ENCODE assay signal across 9 cellular contexts in genomic region chr7:100627238-100627549, GRCh38. TPM values are rescaled to one million over a fixed set of nuclear protein-coding genes. Genes with fewer than 3 reads are reported as not detected.
DNase-seq lines count a peak whose midpoint lies in the region; ATAC-seq, FAIRE-seq and TF ChIP-seq lines count a peak whose summit lies in the region.
"Had no signal": no experiment of that assay in that cellular context is flagged by ENCODE, and none has a peak within 500 bp of the region (broad histone marks: within the 10 kb centered on the region; RNA-seq: fewer than 3 reads in every experiment).

No MANE protein-coding gene starts in this region.

- no peak for TF ChIP-seq POLR2A in IMR-90 (IDR thresholded peaks at IDR 0.05; ENCODE audit: low read depth, low read length)
- no peak for TF ChIP-seq POLR2A in breast epithelium (IDR thresholded peaks at IDR 0.05)

- H4K91ac ChIP-seq in IMR-90 (ENCODE audit: insufficient read depth, low read depth, low read length) = peak overlapping the region; percentile 21; the same call in 1 of the 2 replicates

- dilution Hi-C loops in IMR-90 (cut with HindIII; ENCODE audit: low sequenced_read_pairs, unreplicated experiment) = no loop called here

- H3K4me1 ChIP-seq in IMR-90 (ENCODE audit: control insufficient read depth, insufficient read depth, low read length) (no peaks in the 10 kb centered on the region), breast epithelium (no peaks in the 10 kb centered on the region), kidney (ENCODE audit: control insufficient read depth in 1 of 2, insufficient read depth in 1 of 2, low read depth in 1 of 2, low read length in 2 of 2) (no peaks in the 10 kb centered on the region)

- H3K9me3 ChIP-seq in IMR-90 (ENCODE audit: control insufficient read depth, insufficient read depth, low read length) = no peaks in the 10 kb centered on the region
- H3K9me3 ChIP-seq in neural cell (ENCODE audit: low read length) = no peaks in the 10 kb centered on the region
- H3K9me3 ChIP-seq in breast epithelium = no peaks in the 10 kb centered on the region
- no peaks in the 10 kb centered on the region for H3K9me3 ChIP-seq in kidney (ENCODE audit: control insufficient read depth in 1 of 2, low read length in 2 of 2)

- H3K18ac ChIP-seq in IMR-90 (ENCODE audit: low read depth, low read length) = no peak overlapping the region

- H3K79me2 ChIP-seq in neural cell (replicated peaks; ENCODE audit: insufficient read depth, low read length) = no peaks in the 10 kb centered on the region

- H4K20me1 ChIP-seq in IMR-90 (ENCODE audit: insufficient read depth, low read length) (no peaks in the 10 kb centered on the region), neural cell (ENCODE audit: insufficient read depth) (no peaks in the 10 kb centered on the region)

- H3K36me3 ChIP-seq in IMR-90 (ENCODE audit: control insufficient read depth, insufficient read depth, low read length) (no peaks in the 10 kb centered on the region), neural cell (ENCODE audit: insufficient read depth, low read length) (no peaks in the 10 kb centered on the region), breast epithelium (no peaks in the 10 kb centered on the region), kidney (ENCODE audit: control insufficient read depth in 1 of 2, insufficient read depth in 2 of 2, low read length in 2 of 2) (no peaks in the 10 kb centered on the region)

- no peaks in the 10 kb centered on the region for H3K79me1 ChIP-seq in IMR-90 (ENCODE audit: low read depth in 1 of 2, low read length in 2 of 2)

- TF ChIP-seq CTCF in IMR-90 (conservative IDR thresholded peaks at IDR 0.05; ENCODE audit: low read depth, low read length) (no peak), neural cell (IDR thresholded peaks at IDR 0.05; ENCODE audit: poor library complexity, severe bottlenecking) (no peak), breast epithelium (IDR thresholded peaks at IDR 0.05) (no peak), kidney (IDR thresholded peaks at IDR 0.05; ENCODE audit: borderline replicate concordance, extremely low read depth, insufficient read depth) (no peak)

- H3K27me3 ChIP-seq in IMR-90 (ENCODE audit: control insufficient read depth, insufficient read depth, low read length) = peaks cover 6% of the 10 kb centered on the region; the same call in 1 of the 2 replicates
- peaks cover 6% of the 10 kb centered on the region for H3K27me3 ChIP-seq in neural cell (ENCODE audit: insufficient read depth, low read depth, low read length)
- H3K27me3 ChIP-seq in breast epithelium = no peaks in the 10 kb centered on the region

- no peak for FAIRE-seq in kidney (lab: Jason Lieb, UNC)

- TF ChIP-seq RAD21 in IMR-90 (IDR thresholded peaks at IDR 0.05; ENCODE audit: low read length) (no peak), neural cell (conservative IDR thresholded peaks at IDR 0.05) (no peak)

- DNase-seq in D341Med (ENCODE audit: low spot score) (peak; percentile 35), IMR-90 (no peak), breast epithelium (ENCODE audit: low spot score in 2 of 2) (no peak), NCI-H82 treated with DMSO at 0.1 percent for 48 hours (lab: John Stamatoyannopoulos, UW; ENCODE audit: unreplicated experiment) (no peak), kidney (no peak)

- no peak overlapping the region for H2BK15ac ChIP-seq in IMR-90 (ENCODE audit: low read depth, low read length)

- no peak overlapping the region for H4K8ac ChIP-seq in IMR-90 (ENCODE audit: low read depth in 2 of 2, low read length in 2 of 2)

- no peak overlapping the region for H3K4ac ChIP-seq in IMR-90 (ENCODE audit: low read depth, low read length)

- no peak overlapping the region for H4K5ac ChIP-seq in IMR-90 (ENCODE audit: low read depth, low read length)

- H3K27ac ChIP-seq in IMR-90 (ENCODE audit: insufficient read depth, low read length) (no peak overlapping the region), angular gyrus (ENCODE audit: low read depth, low read length) (peak overlapping the region; percentile 62), neural cell (ENCODE audit: low read length) (no peak overlapping the region), breast epithelium (no peak overlapping the region), kidney (ENCODE audit: low read depth in 2 of 2, low read length in 2 of 2) (no peak overlapping the region)

- H3K23ac ChIP-seq in IMR-90 (ENCODE audit: low read depth, low read length) = no peak overlapping the region

- peaks cover 7% of the 10 kb centered on the region; the same call in 1 of the 2 replicates for H3K9me1 ChIP-seq in IMR-90 (ENCODE audit: insufficient read depth, low read length)

- H2AFZ ChIP-seq in IMR-90 (replicated peaks; ENCODE audit: low read length, poor library complexity) (peak overlapping the region; percentile 89), neural cell (ENCODE audit: low read depth, low read length) (no peak overlapping the region)

- CTCF ChIA-PET in IMR-90 (lab: Yijun Ruan, JAX) = no interaction called here

- H2AK9ac ChIP-seq in IMR-90 (replicated peaks; ENCODE audit: low read depth, low read length, poor library complexity) = peak overlapping the region; percentile 89

- no peaks in the 10 kb centered on the region for H3F3A ChIP-seq in neural cell (ENCODE audit: insufficient read depth, low read length, poor library complexity, severe bottlenecking)

- H2BK120ac ChIP-seq in IMR-90 (ENCODE audit: low read depth, low read length) = no peak overlapping the region

- no peak overlapping the region for H3K56ac ChIP-seq in IMR-90 (ENCODE audit: extremely low read depth, insufficient read depth, low read length)

- intact Hi-C loops in IMR-90 (cut with micrococcal nuclease) = no loop called here
- intact Hi-C loops in breast epithelium (cut with DNase I; ENCODE audit: low total_unique reads) = no loop called here
- intact Hi-C loops in kidney (cut with DNase I) = no loop called here

- H3K9ac ChIP-seq in IMR-90 (ENCODE audit: low read depth, low read length) (no peak overlapping the region), neural cell (ENCODE audit: low read length) (peak overlapping the region; percentile 51), kidney (ENCODE audit: low read length in 2 of 2) (no peak overlapping the region)

- POLR2A ChIA-PET in IMR-90 (lab: Charles Lee; ENCODE audit: unreplicated experiment) = no interaction called here

- in situ Hi-C loops in IMR-90 (cut with MboI; ENCODE audit: low sequenced_read_pairs) = no loop called here

- TF ChIP-seq EP300 in neural cell (conservative IDR thresholded peaks at IDR 0.05; ENCODE audit: poor library complexity, severe bottlenecking) = no peak

- H2BK20ac ChIP-seq in IMR-90 (ENCODE audit: low read depth, low read length) = no peak overlapping the region

- H2BK5ac ChIP-seq in IMR-90 (ENCODE audit: low read depth, low read length, poor library complexity, severe bottlenecking) = no peak overlapping the region

- no peak overlapping the region for H3K4me2 ChIP-seq in IMR-90 (ENCODE audit: low read depth, low read length)
- no peak overlapping the region for H3K4me2 ChIP-seq in neural cell (ENCODE audit: low read length)

- no peak for ATAC-seq in IMR-90 (ENCODE audit: low read depth)

- H3K9me2 ChIP-seq in neural cell (ENCODE audit: insufficient read depth, low read length) = no peaks in the 10 kb centered on the region

- H3K4me3 ChIP-seq in IMR-90 (ENCODE audit: insufficient read depth, low read depth, low read length) = no peak overlapping the region
- peak overlapping the region; percentile 59 for H3K4me3 ChIP-seq in neural cell (ENCODE audit: low read length)
- H3K4me3 ChIP-seq in breast epithelium = no peak overlapping the region
- H3K4me3 ChIP-seq in kidney (ENCODE audit: low read length in 2 of 2) = no peak overlapping the region

- H3K14ac ChIP-seq in IMR-90 (replicated peaks; ENCODE audit: low read depth, low read length) = no peak overlapping the region

- WGBS in IMR-90 (ENCODE audit: extremely low coverage in 2 of 2, insufficient read length in 1 of 2), 2 experiments = 92% methylated on average over 8 of the region's 21 CpGs; no CpG with 5 or more reads in 1 of the 2 experiments

- H2AK5ac ChIP-seq in IMR-90 (ENCODE audit: low read depth, low read length) = peak overlapping the region; percentile 11; the same call in 1 of the 2 replicates

- BruUV-seq in IMR-90 (replicated peaks; lab: Mats Ljungman, UMichigan) = no TSS peak

RNA-seq across cellular contexts. Expression of gene TFR2, which starts 14.2 kb away (rescaled TPM):
- total RNA-seq in IMR-90 (2012; rRNA removed) (under 0.01 and 0.18 TPM in 2 replicates), breast epithelium (under 1 TPM in 1 of 3 donors, not detected in 2; 0.48 TPM), kidney (0.79 TPM)
- polyA plus RNA-seq in IMR-90 (2012; rRNA removed) (0.24 and 0.50 TPM in 2 replicates), neural cell (21.0 and 23.5 TPM in 2 replicates), kidney (ENCODE audit: insufficient read depth, low read depth, low replicate concordance) (0.22 TPM)
- 0.63 and 1.2 TPM in 2 replicates for polyA plus RNA-seq in IMR-90 (2012; cell fraction: cytosol; rRNA removed)
- polyA plus RNA-seq in IMR-90 (2012; cell fraction: nucleus; rRNA removed; ENCODE audit: low replicate concordance) = 1.1 and 2.4 TPM in 2 replicates
- 4.9 and 6.7 TPM in 2 replicates for polyA minus RNA-seq in neural cell

RNA-seq across cellular contexts. Expression of gene MOSPD3, which starts 14.9 kb away (rescaled TPM):
- total RNA-seq in IMR-90 (2012; rRNA removed) = 2.2 and 2.3 TPM in 2 replicates
- polyA plus RNA-seq in IMR-90 (2012; rRNA removed) = 23.2 and 30.0 TPM in 2 replicates
- polyA plus RNA-seq in IMR-90 (2012; cell fraction: cytosol; rRNA removed) = 16.0 and 40.1 TPM in 2 replicates
- polyA plus RNA-seq in IMR-90 (2012; cell fraction: nucleus; rRNA removed; ENCODE audit: low replicate concordance) = 23.7 and 42.5 TPM in 2 replicates
- 26.5 and 27.9 TPM in 2 replicates for polyA plus RNA-seq in neural cell
- 14.4 and 19.1 TPM in 2 replicates for polyA minus RNA-seq in neural cell
- total RNA-seq in breast epithelium = 10 to 100 TPM in 2 of 3 donors, 1 to 10 TPM in 1; 8.8 to 12.6 (median 11.8) TPM
- 18.2 TPM for total RNA-seq in kidney
- 30.6 TPM for polyA plus RNA-seq in kidney (ENCODE audit: insufficient read depth, low read depth, low replicate concordance)

RNA-seq across cellular contexts. Expression of gene PCOLCE, which starts 25.0 kb away (rescaled TPM):
- total RNA-seq in IMR-90 (2012; rRNA removed) = 22.6 and 25.6 TPM in 2 replicates
- 364 and 385 TPM in 2 replicates for polyA plus RNA-seq in IMR-90 (2012; rRNA removed)
- polyA plus RNA-seq in IMR-90 (2012; cell fraction: cytosol; rRNA removed) = 283 and 394 TPM in 2 replicates
- polyA plus RNA-seq in IMR-90 (2012; cell fraction: nucleus; rRNA removed; ENCODE audit: low replicate concordance) = 615 and 1,429 TPM in 2 replicates
- 0.48 and 2.0 TPM in 2 replicates for polyA plus RNA-seq in neural cell
- 1.2 TPM in 1 of 2 replicates, not detected in the other for polyA minus RNA-seq in neural cell
- total RNA-seq in breast epithelium = 10 to 100 TPM; 33.1 to 61.8 (median 39.7) TPM
- 51.5 TPM for total RNA-seq in kidney
- polyA plus RNA-seq in kidney (ENCODE audit: insufficient read depth, low read depth, low replicate concordance) = 42.9 TPM

RNA-seq across cellular contexts. Expression of gene ACTL6B, which starts 29.1 kb away (rescaled TPM):
- total RNA-seq in IMR-90 (2012; rRNA removed) (not detected in 2 replicates), breast epithelium (not detected), kidney (not detected)
- polyA plus RNA-seq in IMR-90 (2012; rRNA removed) (not detected in 2 replicates), neural cell (339 and 389 TPM in 2 replicates), kidney (ENCODE audit: insufficient read depth, low read depth, low replicate concordance) (not detected)
- polyA plus RNA-seq in IMR-90 (2012; cell fraction: cytosol; rRNA removed) = not detected in 2 replicates
- polyA plus RNA-seq in IMR-90 (2012; cell fraction: nucleus; rRNA removed; ENCODE audit: low replicate concordance) = not detected in 2 replicates
- 163 and 172 TPM in 2 replicates for polyA minus RNA-seq in neural cell
- total RNA-seq: Daoy, endodermal cell had no signal

RNA-seq across cellular contexts. Expression of gene FBXO24, which starts 41.1 kb away (rescaled TPM):
- total RNA-seq in IMR-90 (2012; rRNA removed) = 0.28 and 0.54 TPM in 2 replicates
- 0.29 and 0.43 TPM in 2 replicates for polyA plus RNA-seq in IMR-90 (2012; rRNA removed)
- 0.23 and 0.58 TPM in 2 replicates for polyA plus RNA-seq in IMR-90 (2012; cell fraction: cytosol; rRNA removed)
- 1.5 and 2.5 TPM in 2 replicates for polyA plus RNA-seq in IMR-90 (2012; cell fraction: nucleus; rRNA removed; ENCODE audit: low replicate concordance)
- 0.52 and 1.5 TPM in 2 replicates for polyA plus RNA-seq in neural cell
- 0.69 and 0.73 TPM in 2 replicates for polyA minus RNA-seq in neural cell
- under 1 TPM in 2 of 3 donors, not detected in 1; 0.59 to 0.98 TPM for total RNA-seq in breast epithelium
- total RNA-seq in kidney = 0.60 TPM
- polyA plus RNA-seq in kidney (ENCODE audit: insufficient read depth, low read depth, low replicate concordance) = 0.95 TPM
